ENCODE assay signal across 8 cellular contexts in the genomic region with DNA sequence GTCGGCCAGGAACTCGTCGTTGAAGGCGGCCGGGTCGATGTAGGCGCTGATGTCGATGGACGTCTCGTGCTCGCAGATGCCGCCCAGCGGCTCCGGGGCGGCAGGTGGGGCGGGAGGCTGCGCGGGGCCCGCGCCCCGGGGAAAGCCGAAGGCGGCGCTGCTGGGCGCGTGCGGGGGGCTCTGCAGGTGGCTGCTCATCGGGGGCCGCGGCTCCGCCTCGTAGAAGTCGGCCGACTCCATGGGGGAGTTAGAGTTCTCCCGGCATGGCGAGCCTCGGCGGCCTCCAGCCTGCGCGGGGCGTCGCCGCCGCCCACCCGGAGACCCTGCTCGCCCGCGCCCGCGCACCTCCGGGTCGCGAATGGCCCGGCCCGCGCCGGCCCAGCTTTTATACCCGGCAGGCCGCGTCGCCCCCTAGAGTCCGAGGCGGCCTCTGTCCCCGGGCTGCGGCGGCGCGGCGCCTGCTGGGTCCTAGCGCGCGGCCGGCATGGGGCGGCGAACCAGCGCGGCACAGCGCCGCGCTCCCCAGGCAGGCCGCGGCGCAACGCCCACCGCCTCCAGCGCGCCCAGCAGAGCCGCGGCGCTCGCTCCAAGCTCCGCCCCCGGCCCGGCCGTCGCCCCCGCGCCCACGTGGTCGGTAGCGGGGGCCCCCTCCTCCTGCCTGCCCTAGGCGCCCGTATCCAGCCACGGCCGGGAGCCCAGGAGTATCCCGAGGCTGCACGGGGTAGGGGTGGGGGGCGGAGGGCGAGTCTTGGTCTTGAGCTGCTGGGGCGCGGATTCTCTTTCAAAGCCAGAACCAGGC. TPM values are rescaled to one million over a fixed set of nuclear protein-coding genes. Genes with fewer than 3 reads are reported as not detected.
DNase-seq lines count a peak whose midpoint lies in the region; ATAC-seq and TF ChIP-seq lines count a peak whose summit lies in the region.

Gene CEBPA (minus strand): TSS at position 360 of the 799 bp plus-strand sequence. CDS start 120 bp downstream, at position 240.

- H3K4me1 Mint-ChIP-seq in CD8-positive, alpha-beta T cell (ENCODE audit: low read depth): peaks cover 6% of the 10 kb centered on the region
- peaks cover 17% of the 10 kb centered on the region for H3K4me1 Mint-ChIP-seq in nephron progenitor cell

- POLR2A ChIA-PET in CD8-positive, alpha-beta T cell (lab: Charles Lee): interaction anchor here (1.4 kb wide), 2 partner anchors 70 to 126 kb away, joined by 3 to 4 read pairs; no protein-coding TSS in a partner anchor

- no peak within 1 kb of the TSS for H3K27ac ChIP-seq in CD8-positive, alpha-beta T cell (ENCODE audit: low read depth, low read length)

- no peaks in the 10 kb centered on the region for H3K9me3 Mint-ChIP-seq in CD8-positive, alpha-beta T cell
- no peaks in the 10 kb centered on the region for H3K9me3 Mint-ChIP-seq in nephron progenitor cell

- peak within 1 kb of the TSS; percentile 46 for H3K4me3 ChIP-seq in CD8-positive, alpha-beta T cell (ENCODE audit: low read depth, low read length)
- H3K4me3 ChIP-seq in fibroblast of villous mesenchyme (ENCODE audit: low read depth, low read length): peak within 1 kb of the TSS; percentile 66

- no peak within 1 kb of the TSS for H3K27ac Mint-ChIP-seq in CD8-positive, alpha-beta T cell
- H3K27ac Mint-ChIP-seq in nephron progenitor cell: no peak within 1 kb of the TSS

- H3K9me3 ChIP-seq in CD8-positive, alpha-beta T cell (ENCODE audit: low read length): no peaks in the 10 kb centered on the region

- peak; percentile 81 for ATAC-seq in CD8-positive, alpha-beta T cell
- peak; percentile 95 for ATAC-seq in GM19452 (IDR thresholded peaks at IDR 0.05; ENCODE audit: unreplicated experiment)

- no peak for TF ChIP-seq CTCF in CD8-positive, alpha-beta T cell (IDR thresholded peaks at IDR 0.05)
- TF ChIP-seq CTCF in fibroblast of villous mesenchyme (IDR thresholded peaks at IDR 0.05; ENCODE audit: insufficient read depth, low read depth, low read length): no peak
- no peak for TF ChIP-seq CTCF in nephron progenitor cell (IDR thresholded peaks at IDR 0.05)
- TF ChIP-seq CTCF in subcutaneous adipose tissue (IDR thresholded peaks at IDR 0.05; ENCODE audit: low read depth): no peak

- H3K27me3 Mint-ChIP-seq in CD8-positive, alpha-beta T cell (ENCODE audit: low read depth): peaks cover 36% of the 10 kb centered on the region
- peaks cover 66% of the 10 kb centered on the region for H3K27me3 Mint-ChIP-seq in nephron progenitor cell (ENCODE audit: low read depth, poor library complexity)

- CTCF ChIA-PET in CD8-positive, alpha-beta T cell (lab: Charles Lee): interaction anchor here (1.4 kb wide), 1 partner anchor 104 kb away, joined by 4 read pairs; no protein-coding TSS in a partner anchor

- H3K4me1 ChIP-seq in CD8-positive, alpha-beta T cell (ENCODE audit: insufficient read depth, low read length): peaks cover 8% of the 10 kb centered on the region

- H3K27me3 ChIP-seq in CD8-positive, alpha-beta T cell (ENCODE audit: insufficient read depth, low read length): peaks cover 3% of the 10 kb centered on the region

- no peaks in the 10 kb centered on the region for H3K36me3 ChIP-seq in CD8-positive, alpha-beta T cell (ENCODE audit: insufficient read depth, low read length)

- no peaks in the 10 kb centered on the region for H3K36me3 Mint-ChIP-seq in CD8-positive, alpha-beta T cell
- H3K36me3 Mint-ChIP-seq in nephron progenitor cell (ENCODE audit: low read depth): no peaks in the 10 kb centered on the region

- intact Hi-C loops in CD8-positive, alpha-beta T cell (cut with DNase I, micrococcal nuclease): loop anchor here (1.0 to 2.0 kb wide), 2 partner anchors 68 to 71 kb away; partner anchors contain the start of gene CEBPG (in 1 of the 2)

- H3K4me3 Mint-ChIP-seq in CD8-positive, alpha-beta T cell: peak within 1 kb of the TSS; percentile 67
- H3K4me3 Mint-ChIP-seq in nephron progenitor cell: peak within 1 kb of the TSS; percentile 78

- peak; percentile 23 to 71 (median 41) for DNase-seq in CD8-positive, alpha-beta T cell
- DNase-seq in HPDE6-E6E7 (ENCODE audit: extremely low spot score) (peak; percentile 75), OCI-M2 (lab: John Stamatoyannopoulos, UW; ENCODE audit: unreplicated experiment) (peak; percentile 88), fibroblast of villous mesenchyme (ENCODE audit: low read depth) (peak; percentile 78), nephron progenitor cell (peak; percentile 86)
- peak; percentile 51 for DNase-seq in activated T-helper 9 cell treated with anti-CD3 and anti-CD28 coated beads, Interleukin-2, amount 50 U/mL, for 16 hours (ENCODE audit: low read depth)

RNA-seq across cellular contexts. Expression of gene CEBPA, which starts in this region (rescaled TPM):
- 1 to 10 TPM; 1.7 to 1.9 TPM for total RNA-seq in CD8-positive, alpha-beta T cell
- total RNA-seq in fibroblast of villous mesenchyme: under 0.01 TPM in 1 of 2 replicates, not detected in the other
- total RNA-seq in subcutaneous adipose tissue: 100 to 1,000 TPM; 114 to 646 (median 258) TPM

Comparison
In these comparisons a context has a peak if more than half of its experiments do, and no peak if none do; other contexts are left out.
1. RNA of gene CEBPA (total RNA-seq): 114 to 646 TPM in subcutaneous adipose tissue; 1.7 to 1.9 TPM in CD8-positive, alpha-beta T cell and under 0.01 TPM in fibroblast of villous mesenchyme; every median in the first group is over 10 times any median in the second.
2. Peak in DNase-seq and H3K4me3 ChIP-seq in fibroblast of villous mesenchyme; RNA of the gene not detected or under 1 TPM.
3. Peak in every context shown above with its lines, with median percentiles within 50 percentile points of each other: DNase-seq.